In the genomic region with DNA sequence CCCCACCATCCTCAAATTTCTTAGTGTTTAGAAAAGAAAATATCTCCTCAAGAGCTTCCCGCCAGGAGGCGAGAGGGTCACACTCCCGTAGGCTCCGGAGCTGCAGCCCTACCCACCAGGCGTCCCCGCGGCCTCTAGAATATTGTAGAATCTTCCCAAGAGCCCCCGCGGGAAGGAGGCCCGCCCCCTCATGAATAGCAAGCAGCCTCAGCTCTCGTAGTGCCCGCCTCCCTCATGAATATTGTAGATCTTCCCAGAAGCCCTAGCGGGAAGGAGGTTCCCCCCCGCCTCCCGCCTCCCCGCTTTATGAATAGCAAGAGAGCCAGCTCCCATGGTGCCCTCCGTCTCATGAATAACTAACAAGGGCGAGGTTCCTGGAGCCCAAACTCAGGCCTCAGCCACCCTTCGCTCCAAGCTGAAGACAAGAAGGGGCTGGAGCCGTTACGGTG, we compare ENCODE assay signal across 9 cellular contexts. TPM values are rescaled to one million over a fixed set of nuclear protein-coding genes. Genes with fewer than 3 reads are reported as not detected.
DNase-seq lines count a peak whose midpoint lies in the region; ATAC-seq, FAIRE-seq and TF ChIP-seq lines count a peak whose summit lies in the region.
"Had no signal": no experiment of that assay in that cellular context is flagged by ENCODE, and none has a peak within 500 bp of the region (broad histone marks: within the 10 kb centered on the region; RNA-seq: fewer than 3 reads in every experiment).

A gene with protein sequence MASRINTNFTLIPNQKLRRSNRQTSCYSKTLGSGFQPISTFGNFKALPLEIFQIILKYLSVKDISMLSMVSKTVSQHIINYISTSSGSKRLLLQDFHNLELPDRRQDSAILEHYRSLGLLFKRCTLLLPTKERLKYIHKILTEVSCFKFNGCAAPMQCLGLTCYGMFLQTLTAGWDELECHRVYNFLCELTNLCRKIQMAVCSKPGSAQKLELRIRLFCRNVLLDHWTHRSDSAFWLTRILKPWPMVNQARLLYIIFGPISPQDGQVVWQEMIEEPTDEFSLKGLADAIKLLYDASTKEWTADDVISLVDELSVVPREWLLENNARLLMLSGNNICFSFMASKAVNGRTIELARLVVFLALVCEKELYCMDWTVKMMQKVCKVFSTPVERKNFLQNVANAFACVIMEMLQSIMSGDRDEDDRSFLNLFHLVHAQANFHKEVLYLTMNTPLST (minus strand): TSS at position 114 of the 449 bp plus-strand sequence. CDS start 4,378 bp downstream, outside the sequence.

- TF ChIP-seq CTCF in left ventricle myocardium inferior (IDR thresholded peaks at IDR 0.05; ENCODE audit: borderline replicate concordance) (peak; percentile 57), thoracic aorta (IDR thresholded peaks at IDR 0.05) (peak; percentile 16)

- no peaks in the 10 kb centered on the region for H3K27me3 Mint-ChIP-seq in T-helper 17 cell

- no peaks in the 10 kb centered on the region for H3K27me3 ChIP-seq in left ventricle myocardium inferior (ENCODE audit: low read depth)
- no peaks in the 10 kb centered on the region for H3K27me3 ChIP-seq in thoracic aorta (replicated peaks; ENCODE audit: insufficient read depth)

- peak within 1 kb of the TSS; percentile 61 for H3K27ac Mint-ChIP-seq in T-helper 17 cell

- H3K4me1 ChIP-seq in left ventricle myocardium inferior (peaks cover 4% of the 10 kb centered on the region), thoracic aorta (ENCODE audit: control insufficient read depth in 1 of 2, low read depth in 2 of 2) (peaks cover 0 to 4% of the 10 kb centered on the region in 2 donors)

- peaks cover 12% of the 10 kb centered on the region for H3K4me1 Mint-ChIP-seq in T-helper 17 cell

- no peak for FAIRE-seq in RCC 7860 (lab: Jason Lieb, UNC)

- intact Hi-C loops in left ventricle myocardium inferior (cut with micrococcal nuclease) (no loop called here), posterior cingulate gyrus (cut with DNase I) (no loop called here)

- no peaks in the 10 kb centered on the region for H3K9me3 ChIP-seq in T-helper 17 cell (ENCODE audit: control insufficient read depth, low read length, poor library complexity, severe bottlenecking)
- H3K9me3 ChIP-seq in left ventricle myocardium inferior (replicated peaks): no peaks in the 10 kb centered on the region
- H3K9me3 ChIP-seq in thoracic aorta: no peaks in the 10 kb centered on the region

- ATAC-seq in GM18511 (IDR thresholded peaks at IDR 0.05; ENCODE audit: unreplicated experiment) (peak; percentile 51), T-helper 17 cell (peak; percentile 99), thoracic aorta (ENCODE audit: insufficient number of reproducible peaks, low FRiP score, low read depth) (peak; percentile 66)

- peak within 1 kb of the TSS; percentile 80 for H3K4me3 Mint-ChIP-seq in T-helper 17 cell

- H3K27ac ChIP-seq in left ventricle myocardium inferior (replicated peaks): peak within 1 kb of the TSS; percentile 85
- peak within 1 kb of the TSS in 1 of 2 donors; percentile 41 for H3K27ac ChIP-seq in thoracic aorta
- H3K27ac ChIP-seq: SK-N-MC had no signal

- no peaks in the 10 kb centered on the region for H3K36me3 Mint-ChIP-seq in T-helper 17 cell (ENCODE audit: low read depth)

- peak; percentile 57 to 64 (median 59) for DNase-seq in T-helper 17 cell
- peak; percentile 6 to 91 (median 76) for DNase-seq in anterior cingulate cortex (lab: John Stamatoyannopoulos, UW)
- peak; percentile 94 for DNase-seq in left ventricle myocardium inferior
- DNase-seq in posterior cingulate gyrus: peak; percentile 65 to 97 (median 78)
- peak; percentile 83 for DNase-seq in thoracic aorta (ENCODE audit: low spot score)
- no peak for DNase-seq in RCC 7860 (ENCODE audit: low spot score)
- DNase-seq in NCI-H1436 (lab: John Stamatoyannopoulos, UW): no peak

- H3K4me3 ChIP-seq in left ventricle myocardium inferior (peak within 1 kb of the TSS; percentile 54), thoracic aorta (peak within 1 kb of the TSS; percentile 64)
- H3K4me3 ChIP-seq: SK-N-MC had no signal

- H3K36me3 ChIP-seq in left ventricle myocardium inferior (no peaks in the 10 kb centered on the region), thoracic aorta (no peaks in the 10 kb centered on the region)

RNA-seq across cellular contexts. Expression of the gene that starts here (rescaled TPM):
- not detected for total RNA-seq in T-helper 17 cell
- not detected for total RNA-seq in left ventricle myocardium inferior
- total RNA-seq in thoracic aorta: not detected

Comparison
In these comparisons a context has a peak if more than half of its experiments do, and no peak if none do; other contexts are left out.
1. Peak in DNase-seq and ATAC-seq in T-helper 17 cell; RNA of the gene not detected or under 1 TPM.
2. Peak in DNase-seq, H3K4me3 ChIP-seq and H3K27ac ChIP-seq in left ventricle myocardium inferior; RNA of the gene not detected or under 1 TPM.
3. Peak in DNase-seq, ATAC-seq and H3K4me3 ChIP-seq in thoracic aorta; RNA of the gene not detected or under 1 TPM.
4. DNase-seq: peak in anterior cingulate cortex (58 of 58) and posterior cingulate gyrus (10 of 10); none in RCC 7860 (single experiment) and NCI-H1436 (single experiment).
5. Peak in every context shown above with its lines, with median percentiles within 50 percentile points of each other: ATAC-seq.